8 cellular contexts compared by ENCODE assay signal in genomic region chr5:62143268-62144229, GRCh38.
DNase-seq lines count a peak whose midpoint lies in the region; ATAC-seq and TF ChIP-seq lines count a peak whose summit lies in the region.

No MANE protein-coding gene starts in this region.

- no peak overlapping the region for H3K4me3 Mint-ChIP-seq in natural killer cell

- no peaks in the 10 kb centered on the region for H3K36me3 ChIP-seq in psoas muscle (ENCODE audit: insufficient read depth in 1 of 2, low read depth in 1 of 2)

- WGBS in psoas muscle, 3 donors = 10 to 13% (median 12%) methylated on average over 13 of the region's 13 CpGs

- DNase-seq in NCI-H1417 (lab: John Stamatoyannopoulos, UW) = peak in 2 of 3 experiments; percentile 34 to 48
- no peak for DNase-seq in NCI-H1417 treated with DMSO at 0.1 percent for 48 hours (lab: John Stamatoyannopoulos, UW)
- DNase-seq in NCI-H69 (lab: John Stamatoyannopoulos, UW) = peak; percentile 79
- DNase-seq in epithelial cell of esophagus (ENCODE audit: low read depth) = peak; percentile 55
- DNase-seq in psoas muscle = no peak
- no peak for DNase-seq in natural killer cell
- DNase-seq in central memory CD4-positive, alpha-beta T cell = no peak

- no peaks in the 10 kb centered on the region for H3K36me3 Mint-ChIP-seq in natural killer cell

- ATAC-seq in psoas muscle (no peak), natural killer cell (no peak), HG02981 (IDR thresholded peaks at IDR 0.05; ENCODE audit: unreplicated experiment) (no peak)

- H3K27ac ChIP-seq in psoas muscle = no peak overlapping the region

- H3K4me1 ChIP-seq in psoas muscle = no peaks in the 10 kb centered on the region

- no peak overlapping the region for H3K27ac Mint-ChIP-seq in natural killer cell

- H3K4me3 ChIP-seq in epithelial cell of esophagus (ENCODE audit: low read length) (no peak overlapping the region), psoas muscle (no peak overlapping the region)

- TF ChIP-seq CTCF in epithelial cell of esophagus (IDR thresholded peaks at IDR 0.05; ENCODE audit: insufficient read depth, low read depth, low read length, missing control alignments) = peak; percentile 55
- peak; percentile 31 for TF ChIP-seq CTCF in psoas muscle (IDR thresholded peaks at IDR 0.05)
- no peak for TF ChIP-seq CTCF in natural killer cell (IDR thresholded peaks at IDR 0.05)

- no peaks in the 10 kb centered on the region for H3K9me3 ChIP-seq in psoas muscle

- intact Hi-C loops in psoas muscle (cut with DNase I) (loop anchor here in 1 of 2 donors (10.0 kb wide), 1 partner anchor 1089 kb away; no protein-coding TSS in a partner anchor), natural killer cell (cut with micrococcal nuclease) (no loop called here)

- H3K27me3 ChIP-seq in psoas muscle (ENCODE audit: insufficient read depth in 3 of 3, low read length in 2 of 3) = peaks cover 0 to 3% (median 0%) of the 10 kb centered on the region in 3 donors

- peaks cover 7 to 34% of the 10 kb centered on the region in 2 donors for H3K27me3 Mint-ChIP-seq in natural killer cell (ENCODE audit: low read depth in 2 of 2)

- H3K9me3 Mint-ChIP-seq in natural killer cell = no peaks in the 10 kb centered on the region

- H3K4me1 Mint-ChIP-seq in natural killer cell = no peaks in the 10 kb centered on the region

Comparison
In these comparisons a context has a peak if more than half of its experiments do, and no peak if none do; other contexts are left out.
1. DNase-seq: peak in NCI-H1417 (2 of 3), NCI-H69 (single experiment) and epithelial cell of esophagus (single experiment); none in NCI-H1417 treated with DMSO at 0.1 percent for 48 hours (single experiment), psoas muscle (0 of 2), natural killer cell (single experiment) and central memory CD4-positive, alpha-beta T cell (single experiment).